ENCODE assay signal across 21 cellular contexts in the genomic region with DNA sequence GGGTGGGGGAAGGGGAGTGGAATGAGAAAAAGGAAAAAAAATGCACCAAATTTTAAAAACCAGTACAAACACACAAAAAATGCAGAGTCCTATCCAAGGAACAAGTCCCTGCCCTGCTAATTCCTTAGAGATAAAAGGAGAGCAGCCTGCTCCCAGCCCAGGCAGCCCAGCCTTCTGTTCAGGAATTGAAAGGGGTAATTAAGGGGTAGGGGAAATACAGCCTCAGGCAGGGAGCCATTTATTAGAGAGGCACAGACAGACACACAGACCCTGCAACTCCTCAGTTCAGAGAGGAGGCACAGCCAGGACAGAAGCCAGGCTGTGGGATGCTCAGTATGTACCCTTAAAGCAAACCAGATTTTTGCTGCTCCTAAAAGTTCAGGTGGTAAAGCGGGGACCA.
A peak's percentile ranks its signal among the peaks of the same experiment; 100 is the strongest.
DNase-seq lines count a peak whose midpoint lies in the region; ATAC-seq and TF ChIP-seq lines count a peak whose summit lies in the region.
"Had no signal": no experiment of that assay in that cellular context is flagged by ENCODE, and none has a peak within 500 bp of the region (broad histone marks: within the 10 kb centered on the region; RNA-seq: fewer than 3 reads in every experiment).

No MANE protein-coding gene starts in this region.

- ATAC-seq in HG03025 (IDR thresholded peaks at IDR 0.05; ENCODE audit: low FRiP score, unreplicated experiment): no peak
- no peak for ATAC-seq in naive thymus-derived CD4-positive, alpha-beta T cell

- H3K4me1 ChIP-seq in effector memory CD4-positive, alpha-beta T cell (ENCODE audit: control insufficient read depth, insufficient read depth, low read length, poor library complexity, severe bottlenecking): no peaks in the 10 kb centered on the region
- H3K4me1 ChIP-seq in naive thymus-derived CD4-positive, alpha-beta T cell (ENCODE audit: control insufficient read depth in 2 of 2, insufficient read depth in 2 of 2, low read length in 2 of 2): no peaks in the 10 kb centered on the region

- peaks cover 47% of the 10 kb centered on the region for H3K4me1 Mint-ChIP-seq in nephron
- no peaks in the 10 kb centered on the region for H3K4me1 Mint-ChIP-seq in naive thymus-derived CD4-positive, alpha-beta T cell
- H3K4me1 Mint-ChIP-seq: B cell had no signal

- H3K27ac Mint-ChIP-seq in nephron: peak overlapping the region in 2 of 3 experiments; percentile 13 to 43
- no peak overlapping the region for H3K27ac Mint-ChIP-seq in naive thymus-derived CD4-positive, alpha-beta T cell
- H3K27ac Mint-ChIP-seq: B cell; CD4-positive, CD25-positive, alpha-beta regulatory T cell had no signal

- H3K9me3 ChIP-seq in effector memory CD4-positive, alpha-beta T cell (ENCODE audit: control insufficient read depth, low read length): no peaks in the 10 kb centered on the region
- H3K9me3 ChIP-seq in naive thymus-derived CD4-positive, alpha-beta T cell (ENCODE audit: control insufficient read depth in 2 of 3, low read length in 3 of 3): peaks cover 0 to 5% (median 0%) of the 10 kb centered on the region in 3 experiments

- no peak overlapping the region for H3K4me3 ChIP-seq in effector memory CD4-positive, alpha-beta T cell (ENCODE audit: insufficient read depth, low read depth, low read length, poor library complexity, severe bottlenecking)
- H3K4me3 ChIP-seq in naive thymus-derived CD4-positive, alpha-beta T cell (ENCODE audit: low read length): no peak overlapping the region

- TF ChIP-seq CTCF in C4-2B (conservative IDR thresholded peaks at IDR 0.05): no peak
- no peak for TF ChIP-seq CTCF in nephron (IDR thresholded peaks at IDR 0.05; ENCODE audit: unreplicated experiment in 3 of 3)

- POLR2A ChIA-PET in naive thymus-derived CD4-positive, alpha-beta T cell (lab: Charles Lee): no interaction called here

- H3K36me3 Mint-ChIP-seq in nephron (ENCODE audit: low read depth): peaks cover 11% of the 10 kb centered on the region
- H3K36me3 Mint-ChIP-seq in naive thymus-derived CD4-positive, alpha-beta T cell: no peaks in the 10 kb centered on the region
- H3K36me3 Mint-ChIP-seq: CD4-positive, CD25-positive, alpha-beta regulatory T cell had no signal

- no peak overlapping the region for H3K4me3 Mint-ChIP-seq in nephron
- no peak overlapping the region for H3K4me3 Mint-ChIP-seq in naive thymus-derived CD4-positive, alpha-beta T cell
- H3K4me3 Mint-ChIP-seq: B cell; CD4-positive, CD25-positive, alpha-beta regulatory T cell; H9 had no signal

- no peaks in the 10 kb centered on the region for H3K27me3 ChIP-seq in effector memory CD4-positive, alpha-beta T cell (replicated peaks; ENCODE audit: control insufficient read depth, insufficient read depth, low read length, poor library complexity, severe bottlenecking)
- H3K27me3 ChIP-seq in naive thymus-derived CD4-positive, alpha-beta T cell (ENCODE audit: control insufficient read depth in 2 of 2, insufficient read depth in 2 of 2, low read length in 2 of 2): no peaks in the 10 kb centered on the region

- intact Hi-C loops in naive thymus-derived CD4-positive, alpha-beta T cell (cut with micrococcal nuclease): no loop called here

- CTCF ChIA-PET in naive thymus-derived CD4-positive, alpha-beta T cell (lab: Charles Lee): no interaction called here

- H3K36me3 ChIP-seq in effector memory CD4-positive, alpha-beta T cell (ENCODE audit: control insufficient read depth, insufficient read depth, low read length): no peaks in the 10 kb centered on the region
- H3K36me3 ChIP-seq in naive thymus-derived CD4-positive, alpha-beta T cell (ENCODE audit: control insufficient read depth in 2 of 3, insufficient read depth in 3 of 3, low read length in 3 of 3): no peaks in the 10 kb centered on the region

- no peaks in the 10 kb centered on the region for H3K27me3 Mint-ChIP-seq in nephron (ENCODE audit: low read depth)
- H3K27me3 Mint-ChIP-seq in naive thymus-derived CD4-positive, alpha-beta T cell: peaks cover 11 to 27% (median 18%) of the 10 kb centered on the region in 5 donors
- H3K27me3 Mint-ChIP-seq: CD4-positive, CD25-positive, alpha-beta regulatory T cell had no signal

- DNase-seq in NCI-H1105 treated with DMSO at 0.1 percent for 48 hours (lab: John Stamatoyannopoulos, UW): peak; percentile 1
- DNase-seq in NCI-H1105 (lab: John Stamatoyannopoulos, UW): no peak
- DNase-seq in NCI-H69 (lab: John Stamatoyannopoulos, UW): peak; percentile 84
- no peak for DNase-seq in effector memory CD4-positive, alpha-beta T cell
- DNase-seq in naive thymus-derived CD4-positive, alpha-beta T cell: no peak
- DNase-seq: 8988T; CD4-positive, CD25-positive, alpha-beta regulatory T cell; COR-L47; DMS153; GF-D8; H9; IMR-90; NCI-H187 treated with DMSO at 0.1 percent for 48 hours; NCI-H446 treated with DMSO at 0.1 percent for 48 hours; NCI-H748 treated with DMSO at 0.1 percent for 48 hours; SIG-M5 had no signal

- peak overlapping the region; percentile 24; the same call in 1 of the 2 replicates for H3K27ac ChIP-seq in C4-2B
- no peak overlapping the region for H3K27ac ChIP-seq in effector memory CD4-positive, alpha-beta T cell (ENCODE audit: insufficient read depth, low read length, poor library complexity, severe bottlenecking)
- H3K27ac ChIP-seq in naive thymus-derived CD4-positive, alpha-beta T cell (ENCODE audit: low read depth, low read length): no peak overlapping the region
- H3K27ac ChIP-seq: RWPE1 had no signal

- peaks cover 4% of the 10 kb centered on the region for H3K9me3 Mint-ChIP-seq in nephron
- peaks cover 0 to 20% (median 3%) of the 10 kb centered on the region in 11 donors for H3K9me3 Mint-ChIP-seq in naive thymus-derived CD4-positive, alpha-beta T cell

Comparison
In these comparisons a context has a peak if more than half of its experiments do, and no peak if none do; other contexts are left out.
1. DNase-seq: peak in NCI-H1105 treated with DMSO at 0.1 percent for 48 hours (single experiment) and NCI-H69 (single experiment); none in NCI-H1105 (single experiment), effector memory CD4-positive, alpha-beta T cell (0 of 3) and naive thymus-derived CD4-positive, alpha-beta T cell (0 of 9).
2. H3K27ac Mint-ChIP-seq: peak in nephron (2 of 3); none in naive thymus-derived CD4-positive, alpha-beta T cell (0 of 9).